In genomic region chr20:46689082-46689753, GRCh38 we compare ENCODE assay signal across 8 cellular contexts. TPM values are rescaled to one million over a fixed set of nuclear protein-coding genes. Genes with fewer than 3 reads are reported as not detected.
A peak's percentile ranks its signal among the peaks of the same experiment; 100 is the strongest.
DNase-seq lines count a peak whose midpoint lies in the region; ATAC-seq lines count a peak whose summit lies in the region.

Gene TP53RK (minus strand): TSS chr20:46689444. CDS start chr20:46689414, 30 bp downstream.

- peak within 1 kb of the TSS; percentile 95 for H3K27ac ChIP-seq in epithelial cell of prostate

- peak; percentile 78 for DNase-seq in DMS153 (lab: John Stamatoyannopoulos, UW)
- DNase-seq in OCI-M2 (lab: John Stamatoyannopoulos, UW; ENCODE audit: unreplicated experiment), result peak; percentile 97
- DNase-seq in activated T-cell treated with anti-CD3 and anti-CD28 coated beads for 4 hours, result peak; percentile 88
- DNase-seq in epithelial cell of prostate (ENCODE audit: low read depth, low spot score), result peak; percentile 99
- DNase-seq in mucosa of gallbladder (ENCODE audit: low spot score), result peak; percentile 100
- DNase-seq in stimulated activated CD8-positive, alpha-beta memory T cell treated with anti-CD3 and anti-CD28 coated beads, Interleukin-4, amount 100 ng/mL, for 4 hours (ENCODE audit: low read depth in 2 of 2, low spot score in 1 of 2), result peak; percentile 84 to 91

- H3K27ac Mint-ChIP-seq in IgD-negative memory B cell, result peak within 1 kb of the TSS; percentile 91 to 97 (median 95)

- H3K4me1 Mint-ChIP-seq in IgD-negative memory B cell, result peaks cover 24 to 40% (median 39%) of the 10 kb centered on the region in 3 donors

- ATAC-seq in GM21529 (IDR thresholded peaks at IDR 0.05; ENCODE audit: unreplicated experiment), result peak; percentile 92

- H3K9me3 Mint-ChIP-seq in IgD-negative memory B cell, result no peaks in the 10 kb centered on the region

- H3K36me3 Mint-ChIP-seq in IgD-negative memory B cell, result peaks cover 2% of the 10 kb centered on the region

- H3K4me3 Mint-ChIP-seq in IgD-negative memory B cell, result peak within 1 kb of the TSS; percentile 97 to 100 (median 99)

- H3K27me3 Mint-ChIP-seq in IgD-negative memory B cell, result no peaks in the 10 kb centered on the region

RNA-seq across cellular contexts. Expression of gene TP53RK, which starts in this region (rescaled TPM):
- polyA plus RNA-seq in IgD-negative memory B cell, result 12.7 TPM
- 9.6 TPM for total RNA-seq in mucosa of gallbladder

Comparison
In these comparisons a context has a peak if more than half of its experiments do, and no peak if none do; other contexts are left out.
1. Peak in every context shown above with its lines: DNase-seq, ATAC-seq and H3K27ac ChIP-seq.